28 cellular contexts compared by ENCODE assay signal in genomic region chr3:134910026-134910425, GRCh38.
"Had no signal": no experiment of that assay in that cellular context is flagged by ENCODE, and none has a peak within 500 bp of the region (broad histone marks: within the 10 kb centered on the region; RNA-seq: fewer than 3 reads in every experiment).

No MANE protein-coding gene starts in this region.

- H3K79me2 ChIP-seq: parathyroid adenoma had no signal

- H3K27me3 ChIP-seq: neural progenitor cell, ovary, right lobe of liver, stomach, thyroid gland, tibial nerve, upper lobe of left lung, vagina had no signal

- H3K9me3 Mint-ChIP-seq: natural killer cell; nephron; neural progenitor cell; stimulated activated naive B cell treated with anti-CD40 and anti-IgM and Interleukin-4, amounts not matched to agents 10 μg/mL and 1 μg/mL and 100 μg/mL, for 72 hours; stimulated activated naive CD8-positive, alpha-beta T cell treated with anti-CD3 and anti-CD28 coated beads, Interleukin-15, Interleukin-2, amounts not matched to agents 100 ng/mL and 50 ng/mL, for 24 hours had no signal

- H2AFZ ChIP-seq: neural progenitor cell, parathyroid adenoma had no signal

- H3K4me3 Mint-ChIP-seq: natural killer cell; nephron; neural progenitor cell; stimulated activated effector memory CD8-positive, alpha-beta T cell treated with anti-CD3 and anti-CD28 coated beads, Interleukin-12 subunit alpha, Interleukin-12 subunit beta, amount 100 ng/mL, for 72 hours; stimulated activated naive B cell treated with anti-CD40 and anti-IgM and Interleukin-4, amounts not matched to agents 10 μg/mL and 1 μg/mL and 100 μg/mL, for 72 hours; stimulated activated naive CD8-positive, alpha-beta T cell treated with anti-CD3 and anti-CD28 coated beads, Interleukin-15, Interleukin-2, amounts not matched to agents 100 ng/mL and 50 ng/mL, for 24 hours had no signal

- DNase-seq: natural killer cell; occipital lobe; ovary; posterior cingulate gyrus; psoas muscle; right cardiac atrium; stimulated activated CD4-positive, alpha-beta T cell treated with anti-CD3 and anti-CD28 coated beads, Interleukin-15, amount 100 ng/mL, for 24 hours; stimulated activated CD4-positive, alpha-beta T cell treated with anti-CD3 and anti-CD28 coated beads, Interleukin-2, amount 100 ng/mL, for 24 hours; stimulated activated CD4-positive, alpha-beta T cell treated with anti-CD3 and anti-CD28 coated beads, Interleukin-2, amount 100 ng/mL, for 48 hours; stimulated activated CD4-positive, alpha-beta T cell treated with anti-CD3 and anti-CD28 coated beads, Interleukin-4, amount 100 ng/mL, for 24 hours; stimulated activated naive B cell treated with anti-CD40 and anti-IgM and Interleukin-4, amounts not matched to agents 10 μg/mL and 1 μg/mL and 100 μg/mL, for 72 hours; stimulated activated naive CD4-positive, alpha-beta T cell treated with Interleukin-2 at 50 U/mL for 16 hours; stomach; thyroid gland; trophoblast cell; upper lobe of left lung had no signal

- H3K4me1 Mint-ChIP-seq: stimulated activated naive B cell treated with anti-CD40 and anti-IgM and Interleukin-4, amounts not matched to agents 10 μg/mL and 1 μg/mL and 100 μg/mL, for 72 hours had no signal

- H3K9ac ChIP-seq: neural progenitor cell, parathyroid adenoma had no signal

- H3K4me1 ChIP-seq: parathyroid adenoma, psoas muscle, right lobe of liver, tibial nerve, upper lobe of left lung had no signal

- H3K27me3 Mint-ChIP-seq: stimulated activated naive CD8-positive, alpha-beta T cell treated with anti-CD3 and anti-CD28 coated beads, Interleukin-15, Interleukin-2, amounts not matched to agents 100 ng/mL and 50 ng/mL, for 24 hours had no signal

- H3K27ac ChIP-seq: neural progenitor cell, ovary, parathyroid adenoma, psoas muscle, right lobe of liver, skin epidermis, stomach, thoracic aorta, thyroid gland, tibial nerve, upper lobe of left lung, vagina had no signal

- H3K4me3 ChIP-seq: neural progenitor cell, ovary, psoas muscle, right lobe of liver, skin epidermis, smooth muscle cell, stomach, thoracic aorta, thyroid gland, tibial nerve, upper lobe of left lung, vagina had no signal

- ATAC-seq: natural killer cell; psoas muscle; right cardiac atrium; right lobe of liver; stimulated activated effector memory CD8-positive, alpha-beta T cell treated with anti-CD3 and anti-CD28 coated beads, Interleukin-12 subunit alpha, Interleukin-12 subunit beta, amount 100 ng/mL, for 72 hours; stimulated activated naive B cell treated with anti-CD40 and anti-IgM and Interleukin-4, amounts not matched to agents 10 μg/mL and 1 μg/mL and 100 μg/mL, for 72 hours had no signal

- H3K36me3 Mint-ChIP-seq: natural killer cell; neural progenitor cell; stimulated activated effector memory CD8-positive, alpha-beta T cell treated with anti-CD3 and anti-CD28 coated beads, Interleukin-12 subunit alpha, Interleukin-12 subunit beta, amount 100 ng/mL, for 72 hours; stimulated activated naive B cell treated with anti-CD40 and anti-IgM and Interleukin-4, amounts not matched to agents 10 μg/mL and 1 μg/mL and 100 μg/mL, for 72 hours had no signal

- H3K27ac Mint-ChIP-seq: natural killer cell; nephron; neural progenitor cell; progenitor cell of endocrine pancreas; stimulated activated effector memory CD8-positive, alpha-beta T cell treated with anti-CD3 and anti-CD28 coated beads, Interleukin-12 subunit alpha, Interleukin-12 subunit beta, amount 100 ng/mL, for 72 hours; stimulated activated naive B cell treated with anti-CD40 and anti-IgM and Interleukin-4, amounts not matched to agents 10 μg/mL and 1 μg/mL and 100 μg/mL, for 72 hours; stimulated activated naive CD8-positive, alpha-beta T cell treated with anti-CD3 and anti-CD28 coated beads, Interleukin-15, Interleukin-2, amounts not matched to agents 100 ng/mL and 50 ng/mL, for 24 hours had no signal

- H3K4me2 ChIP-seq: neural progenitor cell, smooth muscle cell had no signal

- H3K36me3 ChIP-seq: neural progenitor cell, ovary, right lobe of liver, stomach, thoracic aorta, thyroid gland, tibial nerve, upper lobe of left lung, vagina had no signal

- H3K9me3 ChIP-seq: ovary, psoas muscle, right lobe of liver, stomach, thoracic aorta, thyroid gland, tibial nerve, upper lobe of left lung, vagina had no signal
